ENCODE assay signal across 1 cellular context in the genomic region with DNA sequence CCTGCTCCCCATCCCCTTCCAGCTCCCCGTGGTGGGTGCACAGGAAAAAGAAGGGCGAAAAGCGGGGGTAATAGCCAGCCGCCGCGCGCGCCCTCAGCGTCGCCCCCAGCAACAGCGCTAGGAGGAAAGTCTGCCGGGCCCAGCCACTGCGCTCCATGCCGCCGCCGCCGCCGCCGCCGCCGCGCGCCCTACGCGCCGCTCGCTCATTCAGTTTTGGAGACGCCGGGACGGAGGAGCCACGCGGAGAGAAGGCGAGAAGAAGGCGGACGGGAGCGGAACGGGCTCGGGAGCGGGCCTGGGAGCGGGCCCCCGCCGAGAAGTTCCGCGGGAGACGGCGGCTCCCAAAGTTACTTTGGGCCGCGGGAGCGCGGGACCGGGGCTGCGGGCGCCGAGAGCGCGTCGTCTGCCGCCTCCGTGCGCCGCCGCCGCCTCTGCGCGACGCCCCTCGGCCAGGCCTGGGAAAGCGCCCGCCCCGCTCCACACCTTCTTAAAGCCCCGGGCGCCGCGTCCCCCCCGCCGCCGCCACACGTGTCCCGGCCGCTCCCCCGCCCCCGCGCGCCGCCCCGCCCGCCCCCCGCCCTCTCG.
TF ChIP-seq lines count a peak whose summit lies in the region.

Gene RELN (minus strand): TSS at position 459 of the 585 bp plus-strand sequence. CDS start 302 bp downstream, at position 157.

TF ChIP-seq in liver, 16 proteins besides CTCF, POLR2A, EP300 and RAD21 (continued from another document):
- TF ChIP-seq, protein P1, sequence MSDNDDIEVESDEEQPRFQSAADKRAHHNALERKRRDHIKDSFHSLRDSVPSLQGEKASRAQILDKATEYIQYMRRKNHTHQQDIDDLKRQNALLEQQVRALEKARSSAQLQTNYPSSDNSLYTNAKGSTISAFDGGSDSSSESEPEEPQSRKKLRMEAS (IDR thresholded peaks at IDR 0.05): no peak
TF ChIP-seq in liver: peak in this region for 0.
